37 cellular contexts compared by ENCODE assay signal in genomic region chr11:5556596-5557188, GRCh38. TPM values are rescaled to one million over a fixed set of nuclear protein-coding genes. Genes with fewer than 3 reads are reported as not detected.
"Had no signal": no experiment of that assay in that cellular context is flagged by ENCODE, and none has a peak within 500 bp of the region (broad histone marks: within the 10 kb centered on the region; RNA-seq: fewer than 3 reads in every experiment).

No MANE protein-coding gene starts in this region.

- H3K4me1 Mint-ChIP-seq: activated B cell treated with CpG ODN at 0.5 μM for 24 hours had no signal

- H3K9me3 ChIP-seq: adrenal gland, MG63 had no signal

- H3K36me3 Mint-ChIP-seq: activated CD4-positive, alpha-beta memory T cell treated with anti-CD3 and anti-CD28 coated beads for 36 hours; activated naive CD4-positive, alpha-beta T cell treated with anti-CD3 and anti-CD28 coated beads, Interleukin-2, amount 50 U/mL, for 72 hours had no signal

- ATAC-seq: activated naive CD4-positive, alpha-beta T cell treated with anti-CD3 and anti-CD28 coated beads, Interleukin-2, amount 50 U/mL, for 72 hours; activated T-cell treated with anti-CD3 and anti-CD28 coated beads, Interleukin-2, amount 50 U/mL, for 4 hours had no signal

- H3K4me1 ChIP-seq: adrenal gland had no signal

- H3K36me3 ChIP-seq: adrenal gland, brain microvascular endothelial cell, MG63 had no signal

- H3K27ac Mint-ChIP-seq: activated B cell treated with CpG ODN at 0.5 μM for 24 hours; activated CD4-positive, alpha-beta memory T cell treated with anti-CD3 and anti-CD28 coated beads for 36 hours; activated naive CD4-positive, alpha-beta T cell treated with anti-CD3 and anti-CD28 coated beads for 36 hours; activated naive CD4-positive, alpha-beta T cell treated with anti-CD3 and anti-CD28 coated beads, Interleukin-2, amount 50 U/mL, for 72 hours; activated T-helper 1 cell treated with anti-CD3 and anti-CD28 coated beads, Interleukin-12 subunit alpha, Interleukin-12 subunit beta, Interleukin-2, Interleukin-4 antibody, amounts not matched to agents 30 ng/mL and 10 ng/mL and 1 ng/mL, durations not matched to agents 14 hours and 24 hours and 36 hours had no signal

- DNase-seq: activated B cell treated with CpG ODN at 0.5 μM for 24 hours; activated CD4-positive, alpha-beta memory T cell treated with anti-CD3 and anti-CD28 coated beads for 36 hours; activated CD4-positive, alpha-beta T cell treated with anti-CD3 and anti-CD28 coated beads for 4 hours; activated CD4-positive, alpha-beta T cell treated with anti-CD3 and anti-CD28 coated beads, Interleukin-2, amount 50 U/mL, for 1 hour; activated CD4-positive, CD25-positive, alpha-beta regulatory T cell treated with anti-CD3 and anti-CD28 coated beads, Interleukin-2, amount 50 U/mL, for 72 hours; activated CD8-positive, alpha-beta memory T cell treated with anti-CD3 and anti-CD28 coated beads, Interleukin-2, amount 50 U/mL, for 4 hours; activated gamma-delta T cell treated with Interleukin-2 at 50 U/mL for 16 hours; activated naive CD4-positive, alpha-beta T cell treated with anti-CD3 and anti-CD28 coated beads for 36 hours; activated T-cell treated with anti-CD3 and anti-CD28 coated beads for 4 hours; activated T-cell treated with anti-CD3 and anti-CD28 coated beads, Interleukin-2, amount 50 U/mL, for 4 hours; adrenal gland; anterior cingulate cortex; brain microvascular endothelial cell; central memory CD4-positive, alpha-beta T cell; Kasumi-1; KG1; MG63; MV-4-11; NCI-H1092; NCI-H1436 treated with DMSO at 0.1 percent for 48 hours; NCI-H1694 treated with DMSO at 0.1 percent for 48 hours; NCI-H2029 treated with DMSO at 0.1 percent for 48 hours; NCI-H2107; NCI-H2171; NCI-H510A; NCI-H526; NCI-H748 treated with DMSO at 0.1 percent for 48 hours; NK-92 treated with Interleukin-12 subunit alpha and Interleukin-12 subunit beta, amount 100 ng/mL, for 24 hours; PC-9; Right ventricle myocardium superior; SW 1271; T-helper 1 cell had no signal

- H3K4me3 Mint-ChIP-seq: activated B cell treated with CpG ODN at 0.5 μM for 24 hours; activated CD4-positive, alpha-beta memory T cell treated with anti-CD3 and anti-CD28 coated beads for 36 hours; activated naive CD4-positive, alpha-beta T cell treated with anti-CD3 and anti-CD28 coated beads for 36 hours; activated T-cell treated with anti-CD3 and anti-CD28 coated beads, Interleukin-2, amount 50 U/mL, for 4 hours; activated T-helper 1 cell treated with anti-CD3 and anti-CD28 coated beads, Interleukin-12 subunit alpha, Interleukin-12 subunit beta, Interleukin-2, Interleukin-4 antibody, amounts not matched to agents 30 ng/mL and 10 ng/mL and 1 ng/mL, durations not matched to agents 14 hours and 24 hours and 36 hours had no signal

- H3K27me3 ChIP-seq: adrenal gland, brain microvascular endothelial cell, MG63 had no signal

- H3K9me3 Mint-ChIP-seq: activated B cell treated with CpG ODN at 0.5 μM for 24 hours; activated CD4-positive, alpha-beta memory T cell treated with anti-CD3 and anti-CD28 coated beads for 36 hours; activated naive CD4-positive, alpha-beta T cell treated with anti-CD3 and anti-CD28 coated beads for 36 hours; activated naive CD4-positive, alpha-beta T cell treated with anti-CD3 and anti-CD28 coated beads, Interleukin-2, amount 50 U/mL, for 72 hours; activated T-cell treated with anti-CD3 and anti-CD28 coated beads, Interleukin-2, amount 50 U/mL, for 4 hours; activated T-helper 1 cell treated with anti-CD3 and anti-CD28 coated beads, Interleukin-12 subunit alpha, Interleukin-12 subunit beta, Interleukin-2, Interleukin-4 antibody, amounts not matched to agents 30 ng/mL and 10 ng/mL and 1 ng/mL, durations not matched to agents 14 hours and 24 hours and 36 hours had no signal

- H3K4me3 ChIP-seq: adrenal gland, MG63, PC-9 had no signal

- H3K27ac ChIP-seq: adrenal gland, brain microvascular endothelial cell, PC-9 had no signal

- H3K4me2 ChIP-seq: PC-9 had no signal

- H2AFZ ChIP-seq: PC-9 had no signal

RNA-seq across cellular contexts. Expression of gene OR52H1, which starts 8.4 kb away (rescaled TPM):
- total RNA-seq: activated CD4-positive, alpha-beta memory T cell treated with anti-CD3 and anti-CD28 coated beads for 36 hours; activated naive CD4-positive, alpha-beta T cell treated with anti-CD3 and anti-CD28 coated beads for 36 hours; activated T-cell treated with anti-CD3 and anti-CD28 coated beads, Interleukin-2, amount 50 U/mL, for 4 hours; activated T-helper 1 cell treated with anti-CD3 and anti-CD28 coated beads, Interleukin-12 subunit alpha, Interleukin-12 subunit beta, Interleukin-2, Interleukin-4 antibody, amounts not matched to agents 30 ng/mL and 10 ng/mL and 1 ng/mL, durations not matched to agents 14 hours and 24 hours and 36 hours; PC-9; Right ventricle myocardium superior; T-helper 2 cell treated with Interferon-gamma antibody and Interleukin-4, amounts not matched to agents 100 ng/mL and 5 ng/mL, for 36 hours had no signal
- polyA plus RNA-seq: adrenal gland had no signal

RNA-seq across cellular contexts. Expression of gene OR52B6, which starts 24.0 kb away (rescaled TPM):
- total RNA-seq: activated B cell treated with CpG ODN at 0.5 μM for 24 hours; activated CD4-positive, alpha-beta memory T cell treated with anti-CD3 and anti-CD28 coated beads for 36 hours; activated naive CD4-positive, alpha-beta T cell treated with anti-CD3 and anti-CD28 coated beads for 36 hours; activated naive CD4-positive, alpha-beta T cell treated with anti-CD3 and anti-CD28 coated beads, Interleukin-2, amount 50 U/mL, for 72 hours; activated T-cell treated with anti-CD3 and anti-CD28 coated beads, Interleukin-2, amount 50 U/mL, for 4 hours; activated T-helper 1 cell treated with anti-CD3 and anti-CD28 coated beads, Interleukin-12 subunit alpha, Interleukin-12 subunit beta, Interleukin-2, Interleukin-4 antibody, amounts not matched to agents 30 ng/mL and 10 ng/mL and 1 ng/mL, durations not matched to agents 14 hours and 24 hours and 36 hours; adrenal gland; cerebellum; OCI-LY7; PC-9; Right ventricle myocardium superior; T-helper 2 cell treated with Interferon-gamma antibody and Interleukin-4, amounts not matched to agents 100 ng/mL and 5 ng/mL, for 36 hours had no signal
- polyA plus RNA-seq: adrenal gland had no signal

RNA-seq across cellular contexts. Expression of gene TRIM6, which starts 39.7 kb away (rescaled TPM):
- total RNA-seq: OCI-LY7 had no signal

RNA-seq across cellular contexts. Expression of gene UBQLNL, which starts 40.2 kb away (rescaled TPM):
- total RNA-seq: activated T-cell treated with anti-CD3 and anti-CD28 coated beads, Interleukin-2, amount 50 U/mL, for 4 hours; Right ventricle myocardium superior had no signal

RNA-seq across cellular contexts. Expression of gene UBQLN3, which starts 46.9 kb away (rescaled TPM):
- total RNA-seq: activated CD4-positive, alpha-beta memory T cell treated with anti-CD3 and anti-CD28 coated beads for 36 hours; activated naive CD4-positive, alpha-beta T cell treated with anti-CD3 and anti-CD28 coated beads for 36 hours; activated T-cell treated with anti-CD3 and anti-CD28 coated beads, Interleukin-2, amount 50 U/mL, for 4 hours; activated T-helper 1 cell treated with anti-CD3 and anti-CD28 coated beads, Interleukin-12 subunit alpha, Interleukin-12 subunit beta, Interleukin-2, Interleukin-4 antibody, amounts not matched to agents 30 ng/mL and 10 ng/mL and 1 ng/mL, durations not matched to agents 14 hours and 24 hours and 36 hours; OCI-LY7; PC-9; Right ventricle myocardium superior; T-helper 2 cell treated with Interferon-gamma antibody and Interleukin-4, amounts not matched to agents 100 ng/mL and 5 ng/mL, for 36 hours had no signal
- polyA plus RNA-seq: adrenal gland had no signal
